28 cellular contexts compared by ENCODE assay signal in genomic region chr1:31818204-31818603, GRCh38. TPM values are rescaled to one million over a fixed set of nuclear protein-coding genes. Genes with fewer than 3 reads are reported as not detected.
"Had no signal": no experiment of that assay in that cellular context is flagged by ENCODE, and none has a peak within 500 bp of the region (broad histone marks: within the 10 kb centered on the region; RNA-seq: fewer than 3 reads in every experiment).

No MANE protein-coding gene starts in this region.

- H3K27ac ChIP-seq: gastroesophageal sphincter, pancreas, prostate gland, sigmoid colon, thyroid gland, upper lobe of right lung, WERI-Rb-1 had no signal

- ATAC-seq: effector memory CD8-positive, alpha-beta T cell; gastroesophageal sphincter; left colon; pancreas; stimulated activated effector memory CD8-positive, alpha-beta T cell treated with anti-CD3 and anti-CD28 coated beads, Interleukin-12 subunit alpha, Interleukin-12 subunit beta, amount 100 ng/mL, for 72 hours; T-helper 17 cell; upper lobe of right lung had no signal

- H3K4me1 ChIP-seq: gastroesophageal sphincter, pancreas, prostate gland, sigmoid colon, thyroid gland, upper lobe of right lung had no signal

- H3K27me3 ChIP-seq: gastroesophageal sphincter, pancreas, sigmoid colon, thyroid gland, upper lobe of right lung had no signal

- H3K36me3 ChIP-seq: gastroesophageal sphincter, pancreas, prostate gland, sigmoid colon, thyroid gland, upper lobe of right lung, WERI-Rb-1 had no signal

- H3K9me3 ChIP-seq: gastroesophageal sphincter, pancreas, prostate gland, sigmoid colon, thyroid gland, upper lobe of right lung had no signal

- H3K4me3 ChIP-seq: gastroesophageal sphincter, pancreas, prostate gland, sigmoid colon, thyroid gland, upper lobe of right lung had no signal

- DNase-seq: activated CD4-positive, alpha-beta memory T cell treated with anti-CD3 and anti-CD28 coated beads for 36 hours; activated CD4-positive, alpha-beta T cell treated with anti-CD3 and anti-CD28 coated beads, Interleukin-2, amount 10 ng/mL, durations not matched to agents 24 days and 14 days; activated CD4-positive, CD25-positive, alpha-beta regulatory T cell treated with anti-CD3 and anti-CD28 coated beads, Interleukin-2, amount 50 U/mL, for 72 hours; activated effector memory CD4-positive, alpha-beta T cell treated with Interleukin-2 at 50 U/mL for 16 hours; activated naive CD4-positive, alpha-beta T cell treated with Interleukin-2 at 50 U/mL for 16 hours; anterior cingulate cortex; effector memory CD8-positive, alpha-beta T cell; hippocampal formation; kidney; left colon; mammary epithelial cell; naive B cell; nucleus accumbens; pancreas; retina; sigmoid colon; small intestine; stimulated activated CD4-positive, alpha-beta T cell treated with anti-CD3 and anti-CD28 coated beads, Interleukin-4, amount 100 ng/mL, for 24 hours; substantia nigra; T-helper 17 cell; T1000; thyroid gland; upper lobe of right lung; WERI-Rb-1 had no signal

RNA-seq across cellular contexts. Expression of gene SPOCD1, which starts 2.4 kb away (rescaled TPM):
- total RNA-seq: activated CD4-positive, alpha-beta T cell treated with anti-CD3 and anti-CD28 coated beads, Interleukin-2, amount 10 ng/mL, durations not matched to agents 24 days and 14 days had no signal
- polyA plus RNA-seq: neural cell had no signal
